ENCODE assay signal across 8 cellular contexts in genomic region chr6:27608916-27609883, GRCh38.
DNase-seq lines count a peak whose midpoint lies in the region; ATAC-seq and TF ChIP-seq lines count a peak whose summit lies in the region.

No MANE protein-coding gene starts in this region.

- no peaks in the 10 kb centered on the region for H3F3A ChIP-seq in MM.1S (ENCODE audit: insufficient read depth, low read length)

- H3K36me3 ChIP-seq in MM.1S (replicated peaks; ENCODE audit: insufficient read depth, low read length) (no peaks in the 10 kb centered on the region), mucosa of descending colon (ENCODE audit: low read depth) (no peaks in the 10 kb centered on the region)

- H3K79me2 ChIP-seq in MM.1S (ENCODE audit: low read length): no peaks in the 10 kb centered on the region

- peaks cover 13% of the 10 kb centered on the region for H3K4me1 Mint-ChIP-seq in activated CD4-positive, alpha-beta T cell treated with anti-CD3 and anti-CD28 coated beads for 36 hours

- H3K9me3 ChIP-seq in MM.1S (replicated peaks; ENCODE audit: insufficient read depth, low read length) (no peaks in the 10 kb centered on the region), mucosa of descending colon (no peaks in the 10 kb centered on the region)

- H2AFZ ChIP-seq in MM.1S (ENCODE audit: low read length): no peak overlapping the region

- peak; percentile 16 to 75 for DNase-seq in NCI-H446 (lab: John Stamatoyannopoulos, UW)
- no peak for DNase-seq in NCI-H446 treated with DMSO at 0.1 percent for 48 hours (lab: John Stamatoyannopoulos, UW)
- peak; percentile 59 for DNase-seq in MM.1S
- DNase-seq in astrocyte of the spinal cord (ENCODE audit: low read depth, low spot score): peak; percentile 69
- peak in 1 of 3 donors; percentile 60 for DNase-seq in mucosa of descending colon
- no peak for DNase-seq in activated CD4-positive, alpha-beta T cell treated with anti-CD3 and anti-CD28 coated beads for 36 hours

- H4K20me1 ChIP-seq in MM.1S (ENCODE audit: insufficient read depth, low read length): no peaks in the 10 kb centered on the region

- no peaks in the 10 kb centered on the region for H3K9me2 ChIP-seq in MM.1S (replicated peaks; ENCODE audit: insufficient read depth, low read length)

- POLR2A ChIA-PET in activated CD4-positive, alpha-beta T cell treated with anti-CD3 and anti-CD28 coated beads for 36 hours (lab: Charles Lee): no interaction called here

- no peaks in the 10 kb centered on the region for H3K36me3 Mint-ChIP-seq in activated CD4-positive, alpha-beta T cell treated with anti-CD3 and anti-CD28 coated beads for 36 hours (ENCODE audit: low read depth)

- H3K27me3 Mint-ChIP-seq in activated CD4-positive, alpha-beta T cell treated with anti-CD3 and anti-CD28 coated beads for 36 hours: peaks cover 46% of the 10 kb centered on the region

- no peak overlapping the region for H3K9ac ChIP-seq in MM.1S (ENCODE audit: low read length)

- no peak overlapping the region for H3K27ac ChIP-seq in MM.1S (ENCODE audit: low read length)

- H3K27me3 ChIP-seq in MM.1S (replicated peaks; ENCODE audit: insufficient read depth, low read length): no peaks in the 10 kb centered on the region

- H3K4me1 ChIP-seq in MM.1S (ENCODE audit: low read length): no peaks in the 10 kb centered on the region
- no peaks in the 10 kb centered on the region for H3K4me1 ChIP-seq in mucosa of descending colon (ENCODE audit: low read depth)

- no peak overlapping the region for H3K4me3 Mint-ChIP-seq in activated CD4-positive, alpha-beta T cell treated with anti-CD3 and anti-CD28 coated beads for 36 hours

- ATAC-seq in mucosa of descending colon: peak; percentile 62
- no peak for ATAC-seq in HG03354 (IDR thresholded peaks at IDR 0.05; ENCODE audit: poor library complexity, severe bottlenecking, unreplicated experiment)
- no peak for ATAC-seq in GM21360 (IDR thresholded peaks at IDR 0.05; ENCODE audit: unreplicated experiment)
- no peak for ATAC-seq in activated CD4-positive, alpha-beta T cell treated with anti-CD3 and anti-CD28 coated beads for 36 hours

- TF ChIP-seq CTCF in MM.1S (IDR thresholded peaks at IDR 0.05; ENCODE audit: low read length) (peak; percentile 80), astrocyte of the spinal cord (IDR thresholded peaks at IDR 0.05; ENCODE audit: low read depth, low read length) (peak; percentile 81), mucosa of descending colon (IDR thresholded peaks at IDR 0.05) (no peak)

- CTCF ChIA-PET in activated CD4-positive, alpha-beta T cell treated with anti-CD3 and anti-CD28 coated beads for 36 hours (lab: Charles Lee): interaction anchor here (0.8 to 2.0 kb wide), 10 partner anchors 8 to 297 kb away, joined by 3 to 9 read pairs (median 4); partner anchors contain the start of gene POM121L2

- no peaks in the 10 kb centered on the region for H3K9me3 Mint-ChIP-seq in activated CD4-positive, alpha-beta T cell treated with anti-CD3 and anti-CD28 coated beads for 36 hours (ENCODE audit: low read depth)

- H3K4me2 ChIP-seq in MM.1S (ENCODE audit: low read depth, low read length): no peak overlapping the region

- H3K4me3 ChIP-seq in MM.1S (ENCODE audit: low read length): no peak overlapping the region
- no peak overlapping the region for H3K4me3 ChIP-seq in astrocyte of the spinal cord (ENCODE audit: low read depth, low read length)
- H3K4me3 ChIP-seq in mucosa of descending colon: no peak overlapping the region

- in situ Hi-C loops in astrocyte of the spinal cord (cut with HindIII; ENCODE audit: low sequenced_read_pairs): no loop called here

- H3K27ac Mint-ChIP-seq in activated CD4-positive, alpha-beta T cell treated with anti-CD3 and anti-CD28 coated beads for 36 hours: no peak overlapping the region

- intact Hi-C loops in mucosa of descending colon (cut with DNase I, micrococcal nuclease): no loop called here
- intact Hi-C loops in activated CD4-positive, alpha-beta T cell treated with anti-CD3 and anti-CD28 coated beads for 36 hours (cut with DNase I, micrococcal nuclease): loop anchor here (1.0 to 10.0 kb wide), 7 partner anchors 78 to 432 kb away; partner anchors contain the start of gene POM121L2 (in 1 of the 2)

Comparison
In these comparisons a context has a peak if more than half of its experiments do, and no peak if none do; other contexts are left out.
1. DNase-seq: peak in NCI-H446 (2 of 2), MM.1S (single experiment) and astrocyte of the spinal cord (single experiment); none in NCI-H446 treated with DMSO at 0.1 percent for 48 hours (single experiment) and activated CD4-positive, alpha-beta T cell treated with anti-CD3 and anti-CD28 coated beads for 36 hours (single experiment).
2. intact Hi-C loops: an anchor here in activated CD4-positive, alpha-beta T cell treated with anti-CD3 and anti-CD28 coated beads for 36 hours (1.0 to 10.0 kb wide); none called in mucosa of descending colon.